ENCODE assay signal across 18 cellular contexts in the genomic region with DNA sequence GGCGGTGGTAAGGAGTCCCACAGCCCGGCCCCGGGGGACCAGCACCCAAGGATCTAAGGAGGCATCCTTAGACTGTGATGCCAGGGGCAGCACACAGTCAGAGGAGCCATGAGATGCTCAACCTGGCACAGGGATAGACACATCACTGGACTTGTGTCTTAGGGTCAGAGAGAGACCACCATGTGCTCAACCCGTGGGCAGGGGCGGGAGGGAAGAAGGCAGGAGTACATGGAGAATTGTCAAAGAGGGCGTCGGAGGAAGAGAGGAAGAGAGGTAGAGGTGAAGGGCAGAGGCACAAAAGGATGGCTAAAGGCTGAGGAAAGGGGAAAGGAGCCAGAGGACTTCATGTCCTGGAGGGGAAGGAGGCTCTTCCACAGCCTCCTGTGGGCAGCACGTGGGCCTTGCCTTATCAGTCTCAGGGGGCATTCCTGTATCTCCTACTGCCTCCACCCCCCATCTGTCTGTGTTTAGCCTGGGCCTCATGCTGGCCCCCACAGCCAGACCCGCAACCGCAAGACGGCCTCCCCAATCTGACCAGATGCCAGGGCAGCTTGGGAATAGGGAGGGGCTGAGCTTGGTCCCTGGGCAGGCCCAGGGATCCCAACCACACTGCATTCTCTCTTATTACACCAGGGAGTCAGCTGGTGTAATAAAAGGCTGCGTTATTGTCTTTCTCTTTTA. TPM values are rescaled to one million over a fixed set of nuclear protein-coding genes. Genes with fewer than 3 reads are reported as not detected.
DNase-seq lines count a peak whose midpoint lies in the region; ATAC-seq and TF ChIP-seq lines count a peak whose summit lies in the region.
"Had no signal": no experiment of that assay in that cellular context is flagged by ENCODE, and none has a peak within 500 bp of the region (broad histone marks: within the 10 kb centered on the region; RNA-seq: fewer than 3 reads in every experiment).

No MANE protein-coding gene starts in this region.

- no peak overlapping the region for H3K27ac Mint-ChIP-seq in mesothelial cell of epicardium

- no peaks in the 10 kb centered on the region for H3K9me3 Mint-ChIP-seq in mesothelial cell of epicardium

- in situ Hi-C loops in KBM-7 (cut with MboI; ENCODE audit: low pct_unique_long_range_greater_than_20kb, low sequenced_read_pairs), result no loop called here

- H3K4me3 ChIP-seq in H7 (ENCODE audit: insufficient read depth, low read depth, low read length) (no peak overlapping the region), dorsolateral prefrontal cortex (peak overlapping the region in 57 of 59 donors; percentile 43 to 81 (median 68))
- H3K4me3 ChIP-seq: ovary had no signal

- peaks cover 11% of the 10 kb centered on the region for H3K4me1 Mint-ChIP-seq in mesothelial cell of epicardium

- peak overlapping the region; percentile 62 for H3K4me3 Mint-ChIP-seq in mesothelial cell of epicardium

- no peak for ATAC-seq in HG02885 (IDR thresholded peaks at IDR 0.05; ENCODE audit: poor library complexity, unreplicated experiment)

- H3K36me3 Mint-ChIP-seq in mesothelial cell of epicardium, result no peaks in the 10 kb centered on the region

- DNase-seq in DMS 273 (lab: John Stamatoyannopoulos, UW; ENCODE audit: unreplicated experiment) (peak; percentile 90), H7 (peak; percentile 45), dorsolateral prefrontal cortex (no peak), mesothelial cell of epicardium (ENCODE audit: low spot score in 2 of 2, unreplicated experiment in 2 of 2) (no peak), KBM-7 (no peak), HUDEP-2 (lab: John Stamatoyannopoulos, UW; ENCODE audit: unreplicated experiment in 76 of 76) (no peak)
- no peak for DNase-seq in activated naive CD4-positive, alpha-beta T cell (lab: John Stamatoyannopoulos, UW)
- DNase-seq: aorta, cortex of kidney, NCI-H2029, NCI-H510A, ovary, SW 1271 had no signal

- H3K36me3 ChIP-seq in H7 (replicated peaks; ENCODE audit: control insufficient read depth, insufficient read depth, low read length), result no peaks in the 10 kb centered on the region; the same call in 1 of the 2 replicates
- H3K36me3 ChIP-seq: ovary, tibial nerve had no signal

- TF ChIP-seq CTCF in dorsolateral prefrontal cortex (IDR thresholded peaks at IDR 0.05 in 54 of 56, conservative IDR thresholded peaks at IDR 0.05 in 2 of 56; ENCODE audit: low read depth in 1 of 56, partially characterized antibody in 56 of 56) (no peak), mesothelial cell of epicardium (IDR thresholded peaks at IDR 0.05; ENCODE audit: unreplicated experiment) (no peak)

- intact Hi-C loops in dorsolateral prefrontal cortex (cut with DNase I), result loop anchor here in 1 of 2 donors (10.0 kb wide), 1 partner anchor 172 kb away; no protein-coding TSS in a partner anchor

- peak overlapping the region in 33 of 59 donors; percentile 1 to 88 (median 43) for H3K27ac ChIP-seq in dorsolateral prefrontal cortex
- H3K27ac ChIP-seq: epithelial cell of prostate, ovary, skin epidermis, tibial nerve, VCaP had no signal

- peaks cover 65% of the 10 kb centered on the region for H3K27me3 Mint-ChIP-seq in mesothelial cell of epicardium (ENCODE audit: low read depth)

- H3K27me3 ChIP-seq in H7 (ENCODE audit: control insufficient read depth, insufficient read depth, low read length) (peaks cover 42% of the 10 kb centered on the region), dorsolateral prefrontal cortex (peaks cover 0 to 47% (median 11%) of the 10 kb centered on the region in 45 donors)
- H3K27me3 ChIP-seq: ovary had no signal

RNA-seq across cellular contexts. Expression of a gene that starts 2.2 kb away (rescaled TPM):
- total RNA-seq in H7 (2014; rRNA removed; shearing (Covaris generic)), result 5.6 and 8.1 TPM in 2 replicates
- total RNA-seq in dorsolateral prefrontal cortex (100 to 1,000 TPM in 119 of 120 experiments, 10 to 100 TPM in 1; 62.3 to 237 (median 173) TPM), mesothelial cell of epicardium (3.1 to 4.7 TPM (median 4.5 TPM) in 3 replicates)

Comparison
In these comparisons a context has a peak if more than half of its experiments do, and no peak if none do; other contexts are left out.
1. DNase-seq: peak in DMS 273 (single experiment) and H7 (single experiment); none in dorsolateral prefrontal cortex (0 of 10), mesothelial cell of epicardium (0 of 2), KBM-7 (single experiment), activated naive CD4-positive, alpha-beta T cell (0 of 4) and HUDEP-2 (0 of 76).